Comparison of ENCODE assay signal across 22 cellular contexts in the genomic region with DNA sequence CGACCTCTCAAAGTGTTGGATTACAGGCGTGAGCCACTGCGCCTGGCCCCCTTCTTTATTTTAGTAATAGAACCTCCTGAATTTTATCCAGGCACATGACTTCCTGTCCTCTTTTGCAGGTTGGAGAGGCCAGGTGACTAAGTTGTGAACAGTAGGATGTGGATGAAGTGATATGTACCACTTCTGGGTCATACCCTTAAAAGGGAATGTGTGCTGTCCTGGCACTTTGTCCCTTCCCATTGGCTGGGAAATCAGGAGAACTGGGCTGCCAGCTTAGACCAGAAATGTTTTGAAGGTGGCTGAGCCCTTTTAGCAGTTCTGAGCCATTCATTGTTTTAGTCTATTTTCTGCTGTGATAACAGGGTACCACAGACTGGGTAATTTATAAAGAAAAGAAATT.
DNase-seq lines count a peak whose midpoint lies in the region; TF ChIP-seq lines count a peak whose summit lies in the region.
"Had no signal": no experiment of that assay in that cellular context is flagged by ENCODE, and none has a peak within 500 bp of the region (broad histone marks: within the 10 kb centered on the region; RNA-seq: fewer than 3 reads in every experiment).

No MANE protein-coding gene starts in this region.

- H3K9me3 ChIP-seq in H9 (ENCODE audit: control insufficient read depth, low read depth, low read length): no peaks in the 10 kb centered on the region
- H3K9me3 ChIP-seq: BLaER1, HAP-1, SJCRH30 had no signal

- TF ChIP-seq CTCF in H9 (conservative IDR thresholded peaks at IDR 0.05) (no peak), brain (conservative IDR thresholded peaks at IDR 0.05) (no peak)

- DNase-seq in DMS53 (lab: John Stamatoyannopoulos, UW): peak; percentile 5
- no peak for DNase-seq in H9
- peak; percentile 4 for DNase-seq in mesendoderm
- DNase-seq in activated effector memory CD4-positive, alpha-beta T cell treated with Interleukin-2 at 50 U/mL for 16 hours: no peak
- no peak for DNase-seq in activated gamma-delta T cell treated with Interleukin-2 at 50 U/mL for 16 hours
- no peak for DNase-seq in HPDE6-E6E7 (ENCODE audit: extremely low spot score)
- DNase-seq: CD4-positive, CD25-positive, alpha-beta regulatory T cell; DMS153; HFFc6; NCI-H1092; NCI-H1417 treated with DMSO at 0.1 percent for 48 hours; NCI-H1694 treated with DMSO at 0.1 percent for 48 hours; NCI-H2081 treated with DMSO at 0.1 percent for 48 hours; NCI-H446; NCI-H524 treated with DMSO at 0.1 percent for 48 hours; NCI-H82; NK-92 treated with Interleukin-12 subunit alpha and Interleukin-12 subunit beta, amount 100 ng/mL, for 24 hours; PC-3; SJCRH30 had no signal

- no peak overlapping the region for H2BK120ac ChIP-seq in H9 (ENCODE audit: low read depth, low read length, poor library complexity, severe bottlenecking)
- H2BK120ac ChIP-seq in mesendoderm (ENCODE audit: low read depth, low read length): no peak overlapping the region

- H3K4me1 ChIP-seq in H9 (ENCODE audit: insufficient read depth, low read length): peaks cover 3% of the 10 kb centered on the region; the same call in 1 of the 2 replicates
- H3K4me1 ChIP-seq in mesendoderm (ENCODE audit: control insufficient read depth, low read depth, low read length): no peaks in the 10 kb centered on the region
- H3K4me1 ChIP-seq: BLaER1, HAP-1, SJCRH30 had no signal

- H4K91ac ChIP-seq in H9 (ENCODE audit: insufficient read length, low read depth, low read length): no peak overlapping the region

- H3K27ac Mint-ChIP-seq in H9: peak overlapping the region; percentile 40 to 85 (median 55); a peak in 3 of 7 replicates
- peak overlapping the region in 4 of 5 experiments; percentile 72 to 86 (median 84) for H3K27ac Mint-ChIP-seq in brain
- H3K27ac Mint-ChIP-seq: CD4-positive, CD25-positive, alpha-beta regulatory T cell; HFFc6 had no signal

- H2AFZ ChIP-seq in H9 (ENCODE audit: low read length): no peak overlapping the region

- H4K8ac ChIP-seq in H9 (replicated peaks; ENCODE audit: insufficient read length, low read depth, low read length): no peak overlapping the region
- no peak overlapping the region for H4K8ac ChIP-seq in mesendoderm (ENCODE audit: low read depth, low read length)

- H3K9me3 Mint-ChIP-seq in H9: no peaks in the 10 kb centered on the region
- no peaks in the 10 kb centered on the region for H3K9me3 Mint-ChIP-seq in brain
- H3K9me3 Mint-ChIP-seq: CD4-positive, CD25-positive, alpha-beta regulatory T cell; HFFc6 had no signal

- no peaks in the 10 kb centered on the region for H3K36me3 ChIP-seq in mesendoderm (ENCODE audit: control insufficient read depth, insufficient read depth, low read length)
- H3K36me3 ChIP-seq: SJCRH30 had no signal

- H3K4me1 Mint-ChIP-seq in H9: peaks cover 3 to 6% of the 10 kb centered on the region in 2 experiments
- peaks cover 14% of the 10 kb centered on the region for H3K4me1 Mint-ChIP-seq in brain

- H3K79me2 ChIP-seq in H9 (ENCODE audit: insufficient read depth, low read length) (no peaks in the 10 kb centered on the region), mesendoderm (ENCODE audit: control insufficient read depth, insufficient read depth, low read length) (no peaks in the 10 kb centered on the region)

- H3K4me3 Mint-ChIP-seq in H9: no peak overlapping the region
- H3K4me3 Mint-ChIP-seq in brain: peak overlapping the region in 1 of 5 experiments; percentile 44
- H3K4me3 Mint-ChIP-seq: CD4-positive, CD25-positive, alpha-beta regulatory T cell; HFFc6 had no signal

- H3K4me2 ChIP-seq in H9 (ENCODE audit: insufficient read depth, insufficient read length, low read length): no peak overlapping the region
- H3K4me2 ChIP-seq in mesendoderm (ENCODE audit: low read length): no peak overlapping the region
- H3K4me2 ChIP-seq: BLaER1 had no signal

- H4K5ac ChIP-seq in H9 (ENCODE audit: insufficient read length, low read depth, low read length) (no peak overlapping the region), mesendoderm (ENCODE audit: low read length) (no peak overlapping the region)

- H2AK5ac ChIP-seq in H9 (ENCODE audit: insufficient read length, low read length): no peak overlapping the region
- H2AK5ac ChIP-seq in mesendoderm (ENCODE audit: low read length): no peak overlapping the region

- no peak overlapping the region for H3K18ac ChIP-seq in H9 (ENCODE audit: insufficient read length, low read depth, low read length)
- H3K18ac ChIP-seq in mesendoderm (ENCODE audit: low read length): no peak overlapping the region

- H2BK15ac ChIP-seq in H9 (ENCODE audit: low read depth, low read length) (no peak overlapping the region), mesendoderm (replicated peaks; ENCODE audit: low read depth) (no peak overlapping the region)

- H3K27me3 Mint-ChIP-seq in H9 (ENCODE audit: low read depth) (no peaks in the 10 kb centered on the region), brain (no peaks in the 10 kb centered on the region)
- H3K27me3 Mint-ChIP-seq: CD4-positive, CD25-positive, alpha-beta regulatory T cell had no signal

- no peak overlapping the region for H2BK12ac ChIP-seq in H9 (ENCODE audit: insufficient read length, low read depth, low read length)

- H4K20me1 ChIP-seq in H9 (ENCODE audit: control insufficient read depth, insufficient read depth, insufficient read length): no peaks in the 10 kb centered on the region
- H4K20me1 ChIP-seq: BLaER1 had no signal

- no peak overlapping the region for H3K14ac ChIP-seq in H9 (ENCODE audit: insufficient read depth, low read length)

- H3K79me1 ChIP-seq in H9 (ENCODE audit: insufficient read depth, low read depth, low read length, poor library complexity, severe bottlenecking): no peaks in the 10 kb centered on the region
- H3K79me1 ChIP-seq in mesendoderm (ENCODE audit: low read length): no peaks in the 10 kb centered on the region

- H3K27me3 ChIP-seq in H9 (ENCODE audit: insufficient read depth, low read length): no peaks in the 10 kb centered on the region
- H3K27me3 ChIP-seq in mesendoderm (ENCODE audit: insufficient read depth, low read length, poor library complexity): no peaks in the 10 kb centered on the region
- H3K27me3 ChIP-seq: BLaER1, SJCRH30 had no signal

- no peak overlapping the region for H3K4me3 ChIP-seq in mesendoderm (ENCODE audit: low read length)
- H3K4me3 ChIP-seq: BLaER1, HAP-1, SJCRH30 had no signal

- H3K9ac ChIP-seq in H9 (ENCODE audit: extremely low read depth, insufficient read length, low read length) (no peak overlapping the region), mesendoderm (ENCODE audit: low read length) (no peak overlapping the region)
- H3K9ac ChIP-seq: BLaER1 had no signal

- H3K23ac ChIP-seq in H9 (ENCODE audit: insufficient read length, low read depth, low read length) (no peak overlapping the region), mesendoderm (ENCODE audit: low read length) (no peak overlapping the region)

- H3K36me3 Mint-ChIP-seq in H9 (ENCODE audit: insufficient read depth in 1 of 3, low read depth in 3 of 3) (peaks cover 0 to 7% (median 0%) of the 10 kb centered on the region in 3 experiments; a peak in 2 of 7 replicates), brain (peaks cover 28% of the 10 kb centered on the region)

- H3K27ac ChIP-seq in H9 (ENCODE audit: insufficient read length, low read depth, low read length) (no peak overlapping the region), mesendoderm (ENCODE audit: low read depth, low read length) (no peak overlapping the region)
- H3K27ac ChIP-seq: BLaER1, SJCRH30 had no signal

- H3K4ac ChIP-seq in H9 (ENCODE audit: low read depth, low read length) (no peak overlapping the region), mesendoderm (ENCODE audit: low read depth, low read length) (no peak overlapping the region)

- WGBS in H9 (ENCODE audit: extremely low coverage, insufficient read length, low lambda C conversion rate): no CpG with 5 or more reads among the region's 3 CpGs
- WGBS in mesendoderm (ENCODE audit: extremely low coverage, insufficient coverage, low lambda C conversion rate): no CpG with 5 or more reads among the region's 3 CpGs

- H3K56ac ChIP-seq in H9 (ENCODE audit: insufficient read length, low read depth, low read length) (no peak overlapping the region), mesendoderm (ENCODE audit: low read length) (no peak overlapping the region)

- H2BK5ac ChIP-seq in H9 (ENCODE audit: insufficient read length, low read length) (no peak overlapping the region), mesendoderm (ENCODE audit: low read length) (no peak overlapping the region)

- H3T11ph ChIP-seq in H9 (ENCODE audit: low read length): no peak overlapping the region

- H2BK20ac ChIP-seq in H9 (ENCODE audit: low read depth, low read length, poor library complexity, severe bottlenecking): no peak overlapping the region

- H3K23me2 ChIP-seq in H9 (ENCODE audit: insufficient read length, low read depth, low read length, poor library complexity, severe bottlenecking): no peaks in the 10 kb centered on the region

Comparison
In these comparisons a context has a peak if more than half of its experiments do, and no peak if none do; other contexts are left out.
1. DNase-seq: peak in DMS53 (single experiment) and mesendoderm (single experiment); none in H9 (single experiment), activated effector memory CD4-positive, alpha-beta T cell treated with Interleukin-2 at 50 U/mL for 16 hours (single experiment), activated gamma-delta T cell treated with Interleukin-2 at 50 U/mL for 16 hours (single experiment) and HPDE6-E6E7 (single experiment).